31 cellular contexts compared by ENCODE assay signal in the genomic region with DNA sequence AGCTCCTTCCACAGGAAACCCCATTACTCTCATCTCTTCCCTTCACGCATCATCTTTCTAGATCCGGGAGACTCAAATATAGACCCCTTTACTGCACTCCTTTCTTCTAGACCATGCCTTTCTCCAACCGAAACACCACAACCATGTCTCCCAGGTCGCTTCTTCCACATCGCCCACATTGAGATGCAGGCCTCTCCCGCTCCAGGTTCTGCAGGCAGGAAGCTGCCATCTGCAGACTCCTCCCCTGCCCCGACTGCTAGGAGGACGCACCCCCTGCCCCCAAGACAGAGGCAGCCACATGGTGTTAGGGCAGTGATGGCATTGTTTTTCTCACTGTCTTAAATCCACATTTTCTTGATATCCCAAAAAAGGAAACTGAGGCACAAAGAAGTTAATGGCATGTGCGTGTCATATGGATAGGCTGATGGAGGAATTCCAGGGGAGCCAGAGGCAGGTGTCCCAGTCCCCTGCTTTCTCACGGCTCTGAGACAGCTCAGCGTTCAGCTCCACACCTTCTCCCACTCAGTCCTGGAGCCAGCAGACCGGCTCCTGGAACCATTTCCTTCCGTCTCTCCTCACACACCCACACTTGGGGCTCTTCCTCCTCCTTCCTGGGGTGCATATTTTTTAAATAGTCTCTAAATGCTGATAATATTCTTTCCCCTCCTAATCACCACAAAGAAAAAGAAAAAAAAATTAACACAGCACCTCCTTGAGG.
"Had no signal": no experiment of that assay in that cellular context is flagged by ENCODE, and none has a peak within 500 bp of the region (broad histone marks: within the 10 kb centered on the region; RNA-seq: fewer than 3 reads in every experiment).

No MANE protein-coding gene starts in this region.

- H3K36me3 ChIP-seq: adrenal gland, breast epithelium, cardiac muscle cell, esophagus squamous epithelium had no signal

- DNase-seq: activated CD4-positive, alpha-beta memory T cell treated with anti-CD3 and anti-CD28 coated beads for 36 hours; activated CD4-positive, alpha-beta T cell treated with anti-CD3 and anti-CD28 coated beads for 36 hours; activated CD4-positive, CD25-positive, alpha-beta regulatory T cell; activated CD4-positive, CD25-positive, alpha-beta regulatory T cell treated with anti-CD3 and anti-CD28 coated beads, Interleukin-2, amount 50 U/mL, for 72 hours; activated CD8-positive, alpha-beta memory T cell treated with anti-CD3 and anti-CD28 coated beads, Interleukin-2, amount 50 U/mL, for 4 hours; activated CD8-positive, alpha-beta T cell treated with anti-CD3 and anti-CD28 coated beads, Interleukin-2, amount 10 ng/mL, durations not matched to agents 7 days and 5 days; activated effector memory CD4-positive, alpha-beta T cell treated with anti-CD3 and anti-CD28 coated beads, Interleukin-2, amount 50 U/mL, for 16 hours; activated naive CD4-positive, alpha-beta T cell treated with anti-CD3 and anti-CD28 coated beads for 36 hours; activated naive CD8-positive, alpha-beta T cell treated with anti-CD3 and anti-CD28 coated beads for 36 hours; activated naive CD8-positive, alpha-beta T cell treated with anti-CD3 and anti-CD28 coated beads, Interleukin-2, amount 50 U/mL, for 24 hours; activated T-cell treated with anti-CD3 and anti-CD28 coated beads, Interleukin-2, amount 50 U/mL, for 1 hour; activated T-cell treated with anti-CD3 and anti-CD28 coated beads, Interleukin-2, amount 50 U/mL, for 48 hours; adrenal gland; aorta; central memory CD4-positive, alpha-beta T cell; cerebellar nuclear complex; effector memory CD4-positive, alpha-beta T cell; endodermal cell; esophagus squamous epithelium; T-helper 2 cell had no signal

- H3K4me3 ChIP-seq: adrenal gland, breast epithelium, cardiac muscle cell, coronary artery, dorsolateral prefrontal cortex, esophagus squamous epithelium had no signal

- ATAC-seq: activated CD4-positive, alpha-beta T cell treated with anti-CD3 and anti-CD28 coated beads for 36 hours; activated CD8-positive, alpha-beta memory T cell treated with anti-CD3 and anti-CD28 coated beads, Interleukin-2, amount 10 ng/mL, durations not matched to agents 7 days and 5 days; activated CD8-positive, alpha-beta T cell treated with anti-CD3 and anti-CD28 coated beads, Interleukin-2, amount 10 ng/mL, durations not matched to agents 7 days and 5 days; activated naive CD8-positive, alpha-beta T cell treated with anti-CD3 and anti-CD28 coated beads, Interleukin-2, amount 50 U/mL, for 24 hours had no signal

- H3K27me3 ChIP-seq: adrenal gland, breast epithelium, cardiac muscle cell, dorsolateral prefrontal cortex had no signal

- H3K4me3 Mint-ChIP-seq: activated CD4-positive, alpha-beta memory T cell treated with anti-CD3 and anti-CD28 coated beads for 36 hours; activated CD4-positive, alpha-beta T cell treated with anti-CD3 and anti-CD28 coated beads for 36 hours; activated CD4-positive, alpha-beta T cell treated with anti-CD3 and anti-CD28 coated beads, Interleukin-2, amount 10 ng/mL, durations not matched to agents 24 days and 14 days; activated CD8-positive, alpha-beta memory T cell treated with anti-CD3 and anti-CD28 coated beads, Interleukin-2, amount 10 ng/mL, durations not matched to agents 7 days and 5 days; activated CD8-positive, alpha-beta T cell treated with anti-CD3 and anti-CD28 coated beads, Interleukin-2, amount 10 ng/mL, durations not matched to agents 7 days and 5 days; activated naive CD4-positive, alpha-beta T cell treated with anti-CD3 and anti-CD28 coated beads for 36 hours; activated naive CD4-positive, alpha-beta T cell treated with anti-CD3 and anti-CD28 coated beads, Interleukin-2, amount 50 U/mL, for 24 hours; activated naive CD8-positive, alpha-beta T cell treated with anti-CD3 and anti-CD28 coated beads for 36 hours; activated naive CD8-positive, alpha-beta T cell treated with anti-CD3 and anti-CD28 coated beads, Interleukin-2, amount 50 U/mL, for 24 hours; activated T-helper 1 cell treated with anti-CD3 and anti-CD28 coated beads, Interleukin-12 subunit alpha, Interleukin-12 subunit beta, Interleukin-2, Interleukin-4 antibody, amounts not matched to agents 30 ng/mL and 10 ng/mL and 1 ng/mL, durations not matched to agents 14 hours and 24 hours and 36 hours; brain; dendritic cell treated with granulocyte-macrophage colony-stimulating factor and Interleukin-4, amounts not matched to agents 40 ng/mL and 50 ng/mL, for 4 days; endodermal cell had no signal

- H3K36me3 Mint-ChIP-seq: activated CD4-positive, alpha-beta memory T cell treated with anti-CD3 and anti-CD28 coated beads for 36 hours; activated CD8-positive, alpha-beta memory T cell treated with anti-CD3 and anti-CD28 coated beads, Interleukin-2, amount 10 ng/mL, durations not matched to agents 7 days and 5 days; activated naive CD4-positive, alpha-beta T cell treated with anti-CD3 and anti-CD28 coated beads, Interleukin-2, amount 50 U/mL, for 24 hours had no signal

- H3K4me1 Mint-ChIP-seq: activated CD4-positive, alpha-beta T cell treated with anti-CD3 and anti-CD28 coated beads for 36 hours; activated CD4-positive, alpha-beta T cell treated with anti-CD3 and anti-CD28 coated beads, Interleukin-2, amount 10 ng/mL, durations not matched to agents 24 days and 14 days; activated CD8-positive, alpha-beta memory T cell treated with anti-CD3 and anti-CD28 coated beads, Interleukin-2, amount 10 ng/mL, durations not matched to agents 7 days and 5 days; activated naive CD4-positive, alpha-beta T cell treated with anti-CD3 and anti-CD28 coated beads, Interleukin-2, amount 50 U/mL, for 24 hours; activated naive CD8-positive, alpha-beta T cell treated with anti-CD3 and anti-CD28 coated beads for 36 hours; activated naive CD8-positive, alpha-beta T cell treated with anti-CD3 and anti-CD28 coated beads, Interleukin-2, amount 50 U/mL, for 24 hours; endodermal cell had no signal

- H3K27ac ChIP-seq: adrenal gland, breast epithelium, cardiac muscle cell, coronary artery, esophagus squamous epithelium had no signal

- H3K27me3 Mint-ChIP-seq: activated CD4-positive, alpha-beta T cell treated with anti-CD3 and anti-CD28 coated beads, Interleukin-2, amount 10 ng/mL, durations not matched to agents 24 days and 14 days; activated CD8-positive, alpha-beta memory T cell treated with anti-CD3 and anti-CD28 coated beads, Interleukin-2, amount 10 ng/mL, durations not matched to agents 7 days and 5 days; activated naive CD8-positive, alpha-beta T cell treated with anti-CD3 and anti-CD28 coated beads, Interleukin-2, amount 50 U/mL, for 24 hours; dendritic cell treated with granulocyte-macrophage colony-stimulating factor and Interleukin-4, amounts not matched to agents 40 ng/mL and 50 ng/mL, for 4 days had no signal

- H3K4me1 ChIP-seq: adrenal gland, breast epithelium, esophagus squamous epithelium had no signal

- H3K27ac Mint-ChIP-seq: activated CD4-positive, alpha-beta memory T cell treated with anti-CD3 and anti-CD28 coated beads for 36 hours; activated CD4-positive, alpha-beta T cell treated with anti-CD3 and anti-CD28 coated beads for 36 hours; activated CD4-positive, alpha-beta T cell treated with anti-CD3 and anti-CD28 coated beads, Interleukin-2, amount 10 ng/mL, durations not matched to agents 24 days and 14 days; activated CD8-positive, alpha-beta memory T cell treated with anti-CD3 and anti-CD28 coated beads, Interleukin-2, amount 10 ng/mL, durations not matched to agents 7 days and 5 days; activated CD8-positive, alpha-beta T cell treated with anti-CD3 and anti-CD28 coated beads, Interleukin-2, amount 10 ng/mL, durations not matched to agents 7 days and 5 days; activated naive CD4-positive, alpha-beta T cell treated with anti-CD3 and anti-CD28 coated beads for 36 hours; activated naive CD4-positive, alpha-beta T cell treated with anti-CD3 and anti-CD28 coated beads, Interleukin-2, amount 50 U/mL, for 24 hours; activated naive CD8-positive, alpha-beta T cell treated with anti-CD3 and anti-CD28 coated beads for 36 hours; activated naive CD8-positive, alpha-beta T cell treated with anti-CD3 and anti-CD28 coated beads, Interleukin-2, amount 50 U/mL, for 24 hours; activated T-helper 1 cell treated with anti-CD3 and anti-CD28 coated beads, Interleukin-12 subunit alpha, Interleukin-12 subunit beta, Interleukin-2, Interleukin-4 antibody, amounts not matched to agents 30 ng/mL and 10 ng/mL and 1 ng/mL, durations not matched to agents 14 hours and 24 hours and 36 hours; activated T-helper 2 cell treated with anti-CD3 and anti-CD28 coated beads, Interferon-gamma antibody, Interleukin-2, Interleukin-4, amounts not matched to agents 10 μg/mL and 5 μg/mL and 100 μg/mL, durations not matched to agents 14 hours and 24 hours and 36 hours; dendritic cell treated with granulocyte-macrophage colony-stimulating factor and Interleukin-4, amounts not matched to agents 40 ng/mL and 50 ng/mL, for 4 days; endodermal cell had no signal

- H3K9me3 ChIP-seq: adrenal gland, breast epithelium had no signal
